8 cellular contexts compared by ENCODE assay signal in the genomic region with DNA sequence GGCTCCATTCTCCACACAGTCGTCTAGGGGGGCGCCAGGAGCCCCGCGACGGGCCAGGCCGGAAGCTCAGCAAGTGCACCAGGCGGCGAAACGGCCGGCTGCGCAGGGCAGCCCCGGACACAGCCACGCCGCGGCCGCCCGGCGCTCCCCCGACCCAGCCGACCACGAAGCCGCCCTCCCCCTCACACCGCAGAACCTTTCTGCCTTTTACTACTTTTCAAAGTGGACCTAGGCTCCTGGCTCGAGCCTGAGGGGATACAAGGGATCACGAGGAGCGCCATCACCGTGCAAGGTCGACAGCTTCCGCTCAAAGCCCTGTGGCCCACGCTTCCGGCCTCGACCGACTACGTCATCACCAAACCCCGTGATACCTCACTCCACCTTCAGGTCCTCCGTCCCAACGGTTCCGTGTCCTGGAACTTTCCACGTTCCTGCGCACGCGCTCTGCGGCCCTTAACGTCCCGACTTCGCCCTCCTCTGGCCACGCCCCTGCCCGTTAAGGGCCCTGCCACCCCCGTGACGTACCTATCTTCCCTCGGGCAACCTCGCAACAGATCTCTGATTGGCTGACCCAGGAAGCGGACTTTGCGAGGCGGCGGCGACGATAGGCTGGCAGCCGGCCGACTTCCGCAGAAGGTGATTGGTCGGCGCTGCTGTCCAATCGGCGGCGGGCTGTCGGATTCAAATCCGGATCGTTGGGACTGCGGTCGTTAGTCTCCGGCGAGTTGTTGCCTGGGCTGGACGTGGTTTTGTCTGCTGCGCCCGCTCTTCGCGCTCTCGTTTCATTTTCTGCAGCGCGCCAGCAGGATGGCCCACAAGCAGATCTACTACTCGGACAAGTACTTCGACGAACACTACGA.
DNase-seq lines count a peak whose midpoint lies in the region; ATAC-seq and TF ChIP-seq lines count a peak whose summit lies in the region.

Gene CKS2 (plus strand): TSS at position 710 of the 860 bp plus-strand sequence. CDS start 98 bp downstream, at position 808.

- peak within 1 kb of the TSS; percentile 98 for H3K4me3 ChIP-seq in GM06990 (replicated peaks; ENCODE audit: low read depth, low read length)

- peak within 1 kb of the TSS; percentile 90 for H3K4me3 Mint-ChIP-seq in activated naive CD4-positive, alpha-beta T cell treated with anti-CD3 and anti-CD28 coated beads, Interleukin-2, amount 50 U/mL, for 24 hours

- H3K27me3 ChIP-seq in GM06990 (replicated peaks; ENCODE audit: control insufficient read depth, insufficient read depth, low read length), result no peaks in the 10 kb centered on the region

- H3K4me1 Mint-ChIP-seq in activated naive CD4-positive, alpha-beta T cell treated with anti-CD3 and anti-CD28 coated beads, Interleukin-2, amount 50 U/mL, for 24 hours, result peaks cover 30% of the 10 kb centered on the region

- peaks cover 3% of the 10 kb centered on the region for H3K36me3 Mint-ChIP-seq in activated naive CD4-positive, alpha-beta T cell treated with anti-CD3 and anti-CD28 coated beads, Interleukin-2, amount 50 U/mL, for 24 hours

- no peaks in the 10 kb centered on the region for H3K27me3 Mint-ChIP-seq in activated naive CD4-positive, alpha-beta T cell treated with anti-CD3 and anti-CD28 coated beads, Interleukin-2, amount 50 U/mL, for 24 hours

- TF ChIP-seq CTCF in GM06990 (IDR thresholded peaks at IDR 0.05; ENCODE audit: insufficient read depth, low read length, poor library complexity, severe bottlenecking), result no peak

- no peaks in the 10 kb centered on the region; the same call in 1 of the 2 replicates for H3K36me3 ChIP-seq in GM06990 (ENCODE audit: control insufficient read depth, insufficient read depth, low read length)

- peak; percentile 90 for ATAC-seq in HG02588 (IDR thresholded peaks at IDR 0.05; ENCODE audit: unreplicated experiment)
- peak; percentile 91 for ATAC-seq in SK-N-SH treated with all-trans-retinoic acid at 6 μM for 48 hours

- peak within 1 kb of the TSS; percentile 97 for H3K27ac Mint-ChIP-seq in activated naive CD4-positive, alpha-beta T cell treated with anti-CD3 and anti-CD28 coated beads, Interleukin-2, amount 50 U/mL, for 24 hours

- peak; percentile 100 for DNase-seq in GM06990 (ENCODE audit: extremely low read depth, insufficient read length)
- peak; percentile 100 for DNase-seq in NCI-H1092 (lab: John Stamatoyannopoulos, UW)
- DNase-seq in germinal center (ENCODE audit: low spot score), result peak; percentile 100
- DNase-seq in non-pigmented ciliary epithelial cell (ENCODE audit: low read depth), result peak; percentile 99
- peak; percentile 100 for DNase-seq in superior temporal gyrus (ENCODE audit: extremely low spot score)

- H3K9me3 Mint-ChIP-seq in activated naive CD4-positive, alpha-beta T cell treated with anti-CD3 and anti-CD28 coated beads, Interleukin-2, amount 50 U/mL, for 24 hours, result no peaks in the 10 kb centered on the region

TF ChIP-seq in SK-N-SH treated with all-trans-retinoic acid at 6 μM for 48 hours, 23 proteins besides CTCF, POLR2A, EP300 and RAD21:
- 0 out of 2 replicates have a peak, but pooled peaks have one; percentile 63 for TF ChIP-seq ESRRG (CRISPR knock-in tag; IDR thresholded peaks at IDR 0.05)
- TF ChIP-seq, protein P1, sequence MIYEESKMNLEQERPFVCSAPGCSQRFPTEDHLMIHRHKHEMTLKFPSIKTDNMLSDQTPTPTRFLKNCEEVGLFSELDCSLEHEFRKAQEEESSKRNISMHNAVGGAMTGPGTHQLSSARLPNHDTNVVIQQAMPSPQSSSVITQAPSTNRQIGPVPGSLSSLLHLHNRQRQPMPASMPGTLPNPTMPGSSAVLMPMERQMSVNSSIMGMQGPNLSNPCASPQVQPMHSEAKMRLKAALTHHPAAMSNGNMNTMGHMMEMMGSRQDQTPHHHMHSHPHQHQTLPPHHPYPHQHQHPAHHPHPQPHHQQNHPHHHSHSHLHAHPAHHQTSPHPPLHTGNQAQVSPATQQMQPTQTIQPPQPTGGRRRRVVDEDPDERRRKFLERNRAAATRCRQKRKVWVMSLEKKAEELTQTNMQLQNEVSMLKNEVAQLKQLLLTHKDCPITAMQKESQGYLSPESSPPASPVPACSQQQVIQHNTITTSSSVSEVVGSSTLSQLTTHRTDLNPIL (CRISPR knock-in tag; IDR thresholded peaks at IDR 0.05; ENCODE audit: low read depth), result no peak
- TF ChIP-seq TCF4 (CRISPR knock-in tag; IDR thresholded peaks at IDR 0.05; ENCODE audit: borderline replicate concordance), result no peak
- TF ChIP-seq ZNF565 (CRISPR knock-in tag; conservative IDR thresholded peaks at IDR 0.05; ENCODE audit: low read depth), result no peak
- TF ChIP-seq GLIS3 (CRISPR knock-in tag; IDR thresholded peaks at IDR 0.05), result no peak; the same call in 1 of the 2 replicates
- TF ChIP-seq ZNF70 (CRISPR knock-in tag; IDR thresholded peaks at IDR 0.05), result no peak
- no peak for TF ChIP-seq RARB (CRISPR knock-in tag; IDR thresholded peaks at IDR 0.05)
- TF ChIP-seq PPARA (CRISPR knock-in tag; IDR thresholded peaks at IDR 0.05; ENCODE audit: borderline replicate concordance), result no peak
- no peak for TF ChIP-seq ISL1 (CRISPR knock-in tag; IDR thresholded peaks at IDR 0.05)
- no peak for TF ChIP-seq BACH2 (CRISPR knock-in tag; IDR thresholded peaks at IDR 0.05; ENCODE audit: borderline replicate concordance)
- TF ChIP-seq ZNF8 (CRISPR knock-in tag; IDR thresholded peaks at IDR 0.05), result no peak
- TF ChIP-seq SNAI2 (CRISPR knock-in tag; IDR thresholded peaks at IDR 0.05), result 0 out of 2 replicates have a peak, but pooled peaks have one; percentile 54
- TF ChIP-seq CSDC2 (CRISPR knock-in tag; IDR thresholded peaks at IDR 0.05), result no peak
- no peak for TF ChIP-seq CSRNP3 (CRISPR knock-in tag; IDR thresholded peaks at IDR 0.05)
- TF ChIP-seq, protein P2, sequence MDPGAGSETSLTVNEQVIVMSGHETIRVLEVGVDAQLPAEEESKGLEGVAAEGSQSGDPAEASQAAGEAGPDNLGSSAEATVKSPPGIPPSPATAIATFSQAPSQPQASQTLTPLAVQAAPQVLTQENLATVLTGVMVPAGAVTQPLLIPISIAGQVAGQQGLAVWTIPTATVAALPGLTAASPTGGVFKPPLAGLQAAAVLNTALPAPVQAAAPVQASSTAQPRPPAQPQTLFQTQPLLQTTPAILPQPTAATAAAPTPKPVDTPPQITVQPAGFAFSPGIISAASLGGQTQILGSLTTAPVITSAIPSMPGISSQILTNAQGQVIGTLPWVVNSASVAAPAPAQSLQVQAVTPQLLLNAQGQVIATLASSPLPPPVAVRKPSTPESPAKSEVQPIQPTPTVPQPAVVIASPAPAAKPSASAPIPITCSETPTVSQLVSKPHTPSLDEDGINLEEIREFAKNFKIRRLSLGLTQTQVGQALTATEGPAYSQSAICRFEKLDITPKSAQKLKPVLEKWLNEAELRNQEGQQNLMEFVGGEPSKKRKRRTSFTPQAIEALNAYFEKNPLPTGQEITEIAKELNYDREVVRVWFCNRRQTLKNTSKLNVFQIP (CRISPR knock-in tag; IDR thresholded peaks at IDR 0.05; ENCODE audit: borderline replicate concordance, low read depth), result no peak

Comparison
In these comparisons a context has a peak if more than half of its experiments do, and no peak if none do; other contexts are left out.
1. Peak in every context shown above with its lines: DNase-seq, ATAC-seq and H3K4me3 ChIP-seq.